8 cellular contexts compared by ENCODE assay signal in the genomic region with DNA sequence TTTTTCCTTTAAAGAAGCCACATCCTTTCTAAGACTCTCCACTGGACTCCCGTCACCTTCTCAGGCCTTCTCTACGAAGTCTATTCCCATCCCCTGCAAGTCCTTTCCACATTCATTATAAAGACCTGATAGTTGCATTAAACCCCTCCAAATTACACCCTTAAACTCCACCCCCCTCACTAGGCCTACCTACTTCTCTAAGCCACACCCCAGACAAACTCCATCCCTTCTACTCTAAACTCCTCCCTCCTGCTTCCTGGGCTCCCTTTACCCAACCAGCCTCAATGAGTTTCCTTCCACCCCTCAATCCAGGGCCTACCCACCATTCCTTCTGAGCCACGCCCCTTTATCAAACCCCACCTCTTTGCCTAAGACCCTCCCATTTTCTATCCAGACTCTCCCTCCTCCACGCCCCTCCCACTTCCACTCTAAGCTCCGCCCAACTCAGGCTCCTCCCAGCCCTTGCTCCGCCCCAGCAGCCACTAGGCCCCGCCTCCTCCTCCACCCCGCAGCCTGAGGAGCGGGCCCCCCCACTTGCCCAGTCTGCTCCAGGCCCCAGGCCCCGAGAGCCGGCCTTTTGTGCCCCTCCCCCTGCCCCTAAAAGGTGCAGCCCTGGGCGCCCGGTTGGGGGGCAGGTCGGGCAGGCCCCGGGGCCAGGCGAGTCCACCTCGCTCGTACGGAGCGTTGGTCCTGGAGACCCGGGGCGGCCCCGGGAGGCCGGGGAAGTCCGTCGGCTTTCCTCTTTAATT. TPM values are rescaled to one million over a fixed set of nuclear protein-coding genes. Genes with fewer than 3 reads are reported as not detected.
A peak's percentile ranks its signal among the peaks of the same experiment; 100 is the strongest.
DNase-seq lines count a peak whose midpoint lies in the region; ATAC-seq and TF ChIP-seq lines count a peak whose summit lies in the region.

No MANE protein-coding gene starts in this region.

- H3K4me1 ChIP-seq in OCI-LY3 (ENCODE audit: low read length) (peaks cover 15% of the 10 kb centered on the region), mucosa of stomach (ENCODE audit: control insufficient read depth, insufficient read depth, low read length) (peaks cover 16% of the 10 kb centered on the region)

- H3K27me3 ChIP-seq in OCI-LY3 (ENCODE audit: low read depth, low read length): no peaks in the 10 kb centered on the region
- H3K27me3 ChIP-seq in mucosa of stomach (ENCODE audit: control insufficient read depth, insufficient read depth, low read length): no peaks in the 10 kb centered on the region

- peak; percentile 49 for ATAC-seq in GM21515 (IDR thresholded peaks at IDR 0.05; ENCODE audit: unreplicated experiment)

- peaks cover 12% of the 10 kb centered on the region for H3K79me2 ChIP-seq in OCI-LY3 (ENCODE audit: low read length)

- H3K9me3 ChIP-seq in OCI-LY3 (ENCODE audit: insufficient read depth, low read length) (no peaks in the 10 kb centered on the region), mucosa of stomach (ENCODE audit: control insufficient read depth, low read length) (no peaks in the 10 kb centered on the region)

- H3K4me2 ChIP-seq in OCI-LY3 (ENCODE audit: low read length): peak overlapping the region; percentile 52

- no peaks in the 10 kb centered on the region for H4K20me1 ChIP-seq in OCI-LY3 (ENCODE audit: insufficient read depth, low read length)

- peak overlapping the region; percentile 85 for H3K27ac ChIP-seq in OCI-LY3 (ENCODE audit: low read length)

- H3K4me3 ChIP-seq in OCI-LY3 (ENCODE audit: low read length): peak overlapping the region; percentile 80
- H3K4me3 ChIP-seq in epithelial cell of proximal tubule (ENCODE audit: low read depth, low read length): peak overlapping the region; percentile 82
- H3K4me3 ChIP-seq in mucosa of stomach (ENCODE audit: low read length): peak overlapping the region; percentile 100

- peak overlapping the region; percentile 92 for H3K9ac ChIP-seq in OCI-LY3 (ENCODE audit: low read length)
- peak overlapping the region; percentile 91 for H3K9ac ChIP-seq in mucosa of stomach (ENCODE audit: low read length)

- no peak overlapping the region for H2AFZ ChIP-seq in OCI-LY3 (ENCODE audit: low read depth, low read length)

- H3K36me3 ChIP-seq in OCI-LY3 (replicated peaks; ENCODE audit: low read depth, low read length): peaks cover 17% of the 10 kb centered on the region
- H3K36me3 ChIP-seq in mucosa of stomach (ENCODE audit: control insufficient read depth, insufficient read depth, low read length): no peaks in the 10 kb centered on the region

- TF ChIP-seq CTCF in OCI-LY3 (IDR thresholded peaks at IDR 0.05; ENCODE audit: low read depth, low read length) (no peak), epithelial cell of proximal tubule (conservative IDR thresholded peaks at IDR 0.05; ENCODE audit: low read depth, low read length) (no peak)

- DNase-seq in D341Med (ENCODE audit: low spot score) (peak; percentile 86), HuH-7.5 (ENCODE audit: low spot score) (peak; percentile 95), activated T-cell treated with anti-CD3 and anti-CD28 coated beads for 4 hours (peak; percentile 92), epithelial cell of proximal tubule (ENCODE audit: low read depth) (peak; percentile 90)
- DNase-seq in stimulated activated CD8-positive, alpha-beta memory T cell treated with anti-CD3 and anti-CD28 coated beads, Interleukin-4, amount 100 ng/mL, for 48 hours: peak; percentile 97

RNA-seq across cellular contexts. Expression of gene FIZ1, which starts 0.4 kb away (rescaled TPM):
- total RNA-seq in epithelial cell of proximal tubule: 5.5 and 9.7 TPM in 2 replicates

RNA-seq across cellular contexts. Expression of gene ZNF524, which starts 1.2 kb away (rescaled TPM):
- total RNA-seq in epithelial cell of proximal tubule: 16.4 and 18.0 TPM in 2 replicates

RNA-seq across cellular contexts. Expression of gene ZNF865, which starts 6.6 kb away (rescaled TPM):
- total RNA-seq in epithelial cell of proximal tubule: 3.4 and 6.2 TPM in 2 replicates

RNA-seq across cellular contexts. Expression of gene ZNF579, which starts 18.2 kb away (rescaled TPM):
- 10.0 and 11.4 TPM in 2 replicates for total RNA-seq in epithelial cell of proximal tubule

RNA-seq across cellular contexts. Expression of gene ZNF784, which starts 25.5 kb away (rescaled TPM):
- total RNA-seq in epithelial cell of proximal tubule: 0.58 and 4.0 TPM in 2 replicates

Comparison
In these comparisons a context has a peak if more than half of its experiments do, and no peak if none do; other contexts are left out.
1. Peak in every context shown above with its lines: DNase-seq, ATAC-seq, H3K4me3 ChIP-seq and H3K27ac ChIP-seq.